In genomic region chr5:169763437-169764301, GRCh38 we compare ENCODE assay signal across 12 cellular contexts.
DNase-seq lines count a peak whose midpoint lies in the region; ATAC-seq lines count a peak whose summit lies in the region.
"Had no signal": no experiment of that assay in that cellular context is flagged by ENCODE, and none has a peak within 500 bp of the region (broad histone marks: within the 10 kb centered on the region; RNA-seq: fewer than 3 reads in every experiment).

No MANE protein-coding gene starts in this region.

- no peaks in the 10 kb centered on the region for H3K27me3 Mint-ChIP-seq in stimulated activated naive CD8-positive, alpha-beta T cell treated with anti-CD3 and anti-CD28 coated beads, Interleukin-15, amount 100 ng/mL, for 72 hours

- intact Hi-C loops in right cardiac atrium (cut with DNase I): no loop called here

- no peaks in the 10 kb centered on the region for H3K4me1 Mint-ChIP-seq in stimulated activated naive CD8-positive, alpha-beta T cell treated with anti-CD3 and anti-CD28 coated beads, Interleukin-15, amount 100 ng/mL, for 72 hours

- no peak overlapping the region for H3K27ac Mint-ChIP-seq in stimulated activated naive CD8-positive, alpha-beta T cell treated with anti-CD3 and anti-CD28 coated beads, Interleukin-15, amount 100 ng/mL, for 72 hours

- no peaks in the 10 kb centered on the region for H3K9me3 Mint-ChIP-seq in stimulated activated naive CD8-positive, alpha-beta T cell treated with anti-CD3 and anti-CD28 coated beads, Interleukin-15, amount 100 ng/mL, for 72 hours
- H3K9me3 Mint-ChIP-seq: activated naive CD4-positive, alpha-beta T cell treated with anti-CD3 and anti-CD28 coated beads, Interleukin-2, amount 50 U/mL, for 72 hours had no signal

- peak; percentile 59 for ATAC-seq in GM18867 (IDR thresholded peaks at IDR 0.05; ENCODE audit: unreplicated experiment)
- ATAC-seq in GM21528 (IDR thresholded peaks at IDR 0.05; ENCODE audit: low FRiP score, unreplicated experiment): peak; percentile 71
- peak; percentile 89 for ATAC-seq in HG03354 (IDR thresholded peaks at IDR 0.05; ENCODE audit: poor library complexity, severe bottlenecking, unreplicated experiment)
- peak; percentile 31 to 61 for ATAC-seq in right cardiac atrium
- no peak for ATAC-seq in stimulated activated naive CD8-positive, alpha-beta T cell treated with anti-CD3 and anti-CD28 coated beads, Interleukin-15, amount 100 ng/mL, for 72 hours
- ATAC-seq: activated naive CD4-positive, alpha-beta T cell treated with anti-CD3 and anti-CD28 coated beads, Interleukin-2, amount 50 U/mL, for 72 hours; left colon had no signal

- H3K4me1 ChIP-seq in right cardiac atrium (ENCODE audit: control insufficient read depth, insufficient read depth, low read length): peaks cover 3% of the 10 kb centered on the region

- 63% methylated on average over 12 of the region's 12 CpGs for WGBS in right cardiac atrium

- DNase-seq in right cardiac atrium (peak in 1 of 3 donors; percentile 57), HuH-7 (ENCODE audit: low spot score) (no peak), putamen (ENCODE audit: low spot score) (no peak), HK-2 (ENCODE audit: unreplicated experiment) (no peak)
- no peak for DNase-seq in stimulated activated naive CD8-positive, alpha-beta T cell treated with anti-CD3 and anti-CD28 coated beads, Interleukin-15, amount 100 ng/mL, for 72 hours
- DNase-seq: left colon, T-helper 9 cell, trophoblast cell had no signal

- no peaks in the 10 kb centered on the region for H3K27me3 ChIP-seq in right cardiac atrium (ENCODE audit: control insufficient read depth, insufficient read depth)

- H3K4me3 ChIP-seq in right cardiac atrium (ENCODE audit: low read length): no peak overlapping the region

- H3K27ac ChIP-seq in right cardiac atrium (ENCODE audit: low read length): no peak overlapping the region

- no peak overlapping the region for H3K4me3 Mint-ChIP-seq in stimulated activated naive CD8-positive, alpha-beta T cell treated with anti-CD3 and anti-CD28 coated beads, Interleukin-15, amount 100 ng/mL, for 72 hours

- no peaks in the 10 kb centered on the region for H3K9me3 ChIP-seq in right cardiac atrium (ENCODE audit: control insufficient read depth, low read length)
